Comparison of ENCODE assay signal across 1 cellular context in the genomic region with DNA sequence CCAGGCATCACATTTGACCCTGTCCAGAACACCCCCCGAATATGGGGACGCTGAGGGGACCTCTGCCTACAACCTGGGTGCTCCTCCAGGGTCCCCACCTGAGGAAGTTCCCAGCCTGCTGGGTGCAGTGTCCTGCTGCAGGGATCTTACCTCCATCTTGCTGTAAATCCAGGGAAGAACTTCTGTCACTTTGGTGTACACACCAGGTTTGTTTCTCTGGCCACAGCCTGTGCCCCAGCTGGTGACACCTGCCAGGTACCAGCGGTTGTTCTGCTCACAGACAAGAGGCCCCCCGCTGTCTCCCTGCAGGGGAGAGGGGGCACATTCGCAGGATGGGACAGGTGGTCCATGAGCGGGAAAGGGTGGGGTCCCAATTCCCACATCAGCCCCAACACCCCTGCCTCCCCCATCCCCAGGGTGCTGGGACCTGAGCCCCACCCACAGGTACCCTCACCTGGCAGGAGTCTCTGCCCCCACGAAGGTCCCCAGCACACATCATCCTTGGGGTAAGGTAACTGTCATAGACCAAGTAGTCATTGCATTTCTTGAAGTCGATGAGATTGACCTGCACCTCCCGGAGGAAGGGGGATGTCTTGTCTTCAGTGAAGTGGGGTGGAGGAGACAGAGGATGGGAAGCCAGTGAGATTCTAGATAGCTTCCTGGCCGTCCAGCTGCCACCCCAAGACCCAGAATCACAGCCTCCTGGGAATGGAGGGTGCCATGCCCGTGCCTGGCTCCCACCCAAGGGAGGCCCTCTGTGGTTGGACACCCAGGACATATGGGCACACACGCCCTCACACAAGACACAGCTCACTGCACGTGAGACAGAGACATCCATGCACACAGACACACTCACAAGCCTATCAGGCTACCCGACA.
TF ChIP-seq lines count a peak whose summit lies in the region.

No MANE protein-coding gene starts in this region.

TF ChIP-seq in H1, 55 proteins besides CTCF, POLR2A, EP300 and RAD21:
- TF ChIP-seq CTBP2 (IDR thresholded peaks at IDR 0.05; ENCODE audit: borderline replicate concordance, insufficient read depth, insufficient read length, low read length), result no peak
